13 cellular contexts compared by ENCODE assay signal in genomic region chr22:27752771-27753170, GRCh38. TPM values are rescaled to one million over a fixed set of nuclear protein-coding genes. Genes with fewer than 3 reads are reported as not detected.
DNase-seq lines count a peak whose midpoint lies in the region; ATAC-seq, FAIRE-seq and TF ChIP-seq lines count a peak whose summit lies in the region.
"Had no signal": no experiment of that assay in that cellular context is flagged by ENCODE, and none has a peak within 500 bp of the region (broad histone marks: within the 10 kb centered on the region; RNA-seq: fewer than 3 reads in every experiment).

No MANE protein-coding gene starts in this region.

- H3K27ac ChIP-seq in coronary artery (peak overlapping the region; percentile 77 to 83), keratinocyte (ENCODE audit: control insufficient read depth, insufficient read depth, low read length) (peak overlapping the region; percentile 62), vagina (peak overlapping the region; percentile 71), endodermal cell (ENCODE audit: low read depth, low read length) (no peak overlapping the region)
- H3K27ac ChIP-seq: body of pancreas, VCaP had no signal

- H3K4me2 ChIP-seq in keratinocyte (ENCODE audit: control insufficient read depth, extremely low read depth, insufficient read depth, low read depth, low read length) = peak overlapping the region; percentile 81

- H3K27me3 ChIP-seq in keratinocyte (ENCODE audit: control insufficient read depth, extremely low read depth, insufficient read depth, low read length) (no peaks in the 10 kb centered on the region), vagina (no peaks in the 10 kb centered on the region), endodermal cell (ENCODE audit: control insufficient read depth, insufficient read depth, low read length, poor library complexity, severe bottlenecking) (no peaks in the 10 kb centered on the region)
- H3K27me3 ChIP-seq: body of pancreas had no signal

- H3K36me3 Mint-ChIP-seq in activated T-helper 2 cell treated with anti-CD3 and anti-CD28 coated beads, Interferon-gamma antibody, Interleukin-2, Interleukin-4, amounts not matched to agents 10 μg/mL and 5 μg/mL and 100 μg/mL, durations not matched to agents 14 hours and 24 hours and 36 hours (ENCODE audit: low read depth) = no peaks in the 10 kb centered on the region
- H3K36me3 Mint-ChIP-seq in endodermal cell (ENCODE audit: low read depth) = peaks cover 5% of the 10 kb centered on the region

- peaks cover 0 to 10% of the 10 kb centered on the region in 2 experiments for H3K36me3 ChIP-seq in keratinocyte (ENCODE audit: control insufficient read depth in 2 of 2, extremely low read depth in 1 of 2, insufficient read depth in 2 of 2, low read length in 2 of 2)
- H3K36me3 ChIP-seq in vagina = no peaks in the 10 kb centered on the region
- H3K36me3 ChIP-seq in endodermal cell (ENCODE audit: control insufficient read depth, insufficient read depth, low read length) = no peaks in the 10 kb centered on the region

- H3K4me3 ChIP-seq in coronary artery = no peak overlapping the region
- H3K4me3 ChIP-seq in keratinocyte (ENCODE audit: control insufficient read depth in 2 of 3, extremely low read depth in 1 of 3, insufficient read depth in 2 of 3, low read depth in 1 of 3, low read length in 3 of 3) = peak overlapping the region in 1 of 3 experiments; percentile 34
- no peak overlapping the region for H3K4me3 ChIP-seq in vagina
- no peak overlapping the region for H3K4me3 ChIP-seq in endodermal cell (ENCODE audit: low read length)
- H3K4me3 ChIP-seq: body of pancreas, lung had no signal

- H3K9me3 ChIP-seq in keratinocyte (ENCODE audit: control insufficient read depth, low read depth, low read length) (no peaks in the 10 kb centered on the region), vagina (no peaks in the 10 kb centered on the region), endodermal cell (ENCODE audit: control insufficient read depth, low read length) (no peaks in the 10 kb centered on the region)
- H3K9me3 ChIP-seq: body of pancreas had no signal

- H3K4me1 ChIP-seq in keratinocyte (ENCODE audit: control insufficient read depth, extremely low read depth, insufficient read depth, low read length) = peaks cover 53% of the 10 kb centered on the region
- H3K4me1 ChIP-seq in vagina = peaks cover 55% of the 10 kb centered on the region
- peaks cover 13% of the 10 kb centered on the region for H3K4me1 ChIP-seq in endodermal cell (ENCODE audit: control insufficient read depth, insufficient read depth, low read length)
- H3K4me1 ChIP-seq: body of pancreas had no signal

- peak; percentile 38 for DNase-seq in LHCN-M2 (ENCODE audit: low read depth)
- DNase-seq in coronary artery (ENCODE audit: low spot score) = peak; percentile 89
- peak; percentile 71 for DNase-seq in keratinocyte (ENCODE audit: low read depth, low spot score)
- no peak for DNase-seq in vagina (ENCODE audit: extremely low spot score in 2 of 2)
- no peak for DNase-seq in activated T-helper 2 cell treated with anti-CD3 and anti-CD28 coated beads, Interferon-gamma antibody, Interleukin-2, Interleukin-4, amounts not matched to agents 10 μg/mL and 5 μg/mL and 100 μg/mL, durations not matched to agents 14 hours and 24 hours and 36 hours (ENCODE audit: low spot score)
- no peak for DNase-seq in endodermal cell
- DNase-seq: body of pancreas, DMS79, NCI-H2081, OCI-M1 had no signal

- H3K9ac ChIP-seq in keratinocyte (ENCODE audit: control insufficient read depth, extremely low read depth, insufficient read depth, low read length) (no peak overlapping the region), endodermal cell (ENCODE audit: extremely low read depth, low read length, poor library complexity, severe bottlenecking) (no peak overlapping the region)

- peaks cover 2% of the 10 kb centered on the region for H3K4me1 Mint-ChIP-seq in activated T-helper 2 cell treated with anti-CD3 and anti-CD28 coated beads, Interferon-gamma antibody, Interleukin-2, Interleukin-4, amounts not matched to agents 10 μg/mL and 5 μg/mL and 100 μg/mL, durations not matched to agents 14 hours and 24 hours and 36 hours (ENCODE audit: low read depth)
- peaks cover 27% of the 10 kb centered on the region for H3K4me1 Mint-ChIP-seq in endodermal cell

- no peak overlapping the region for H2AFZ ChIP-seq in keratinocyte (ENCODE audit: control insufficient read depth, low read length)

- no peak for TF ChIP-seq POLR2A in vagina (IDR thresholded peaks at IDR 0.05)

- FAIRE-seq in keratinocyte (lab: Jason Lieb, UNC) = peak; percentile 74

- 89% methylated on average over 4 of the region's 4 CpGs; no CpG with 5 or more reads in 1 of the 2 experiments for WGBS in endodermal cell (ENCODE audit: insufficient coverage in 1 of 2, insufficient read length in 1 of 2), 2 experiments

- no peak overlapping the region for H3K4me3 Mint-ChIP-seq in activated T-helper 2 cell treated with anti-CD3 and anti-CD28 coated beads, Interferon-gamma antibody, Interleukin-2, Interleukin-4, amounts not matched to agents 10 μg/mL and 5 μg/mL and 100 μg/mL, durations not matched to agents 14 hours and 24 hours and 36 hours (ENCODE audit: low read depth)
- H3K4me3 Mint-ChIP-seq in endodermal cell = no peak overlapping the region

- dilution Hi-C loops in keratinocyte (cut with MboI; ENCODE audit: extremely low pct_ligation_motif_present, low sequenced_read_pairs) = no loop called here

- no peak for ATAC-seq in GM19397 (IDR thresholded peaks at IDR 0.05; ENCODE audit: unreplicated experiment)
- ATAC-seq: body of pancreas had no signal

- H3K79me2 ChIP-seq in keratinocyte (ENCODE audit: control insufficient read depth, insufficient read depth, low read length) = no peaks in the 10 kb centered on the region

- no peaks in the 10 kb centered on the region for H4K20me1 ChIP-seq in keratinocyte (ENCODE audit: control insufficient read depth, extremely low read depth, insufficient read depth, low read length)

- no peaks in the 10 kb centered on the region for H3K9me3 Mint-ChIP-seq in activated T-helper 2 cell treated with anti-CD3 and anti-CD28 coated beads, Interferon-gamma antibody, Interleukin-2, Interleukin-4, amounts not matched to agents 10 μg/mL and 5 μg/mL and 100 μg/mL, durations not matched to agents 14 hours and 24 hours and 36 hours
- no peaks in the 10 kb centered on the region for H3K9me3 Mint-ChIP-seq in endodermal cell

- H3K9me1 ChIP-seq in keratinocyte (ENCODE audit: control insufficient read depth, extremely low read depth, insufficient read depth, low read length) = no peaks in the 10 kb centered on the region

- intact Hi-C loops in vagina (cut with DNase I) = loop anchor here (5.0 kb wide), 1 partner anchor 35 kb away; no protein-coding TSS in a partner anchor
- intact Hi-C loops in activated T-helper 2 cell treated with anti-CD3 and anti-CD28 coated beads, Interferon-gamma antibody, Interleukin-2, Interleukin-4, amounts not matched to agents 10 μg/mL and 5 μg/mL and 100 μg/mL, durations not matched to agents 14 hours and 24 hours and 36 hours (cut with micrococcal nuclease) = no loop called here

- TF ChIP-seq CTCF in coronary artery (IDR thresholded peaks at IDR 0.05) (no peak), keratinocyte (optimal IDR thresholded peaks at IDR 0.05 in 1 of 3, IDR thresholded peaks at IDR 0.05 in 1 of 3, conservative IDR thresholded peaks at IDR 0.05 in 1 of 3; ENCODE audit: extremely low read depth in 1 of 3, insufficient read depth in 2 of 3, low read length in 3 of 3) (no peak), vagina (IDR thresholded peaks at IDR 0.05) (no peak), endodermal cell (conservative IDR thresholded peaks at IDR 0.05) (no peak)

- no peak overlapping the region for H3K27ac Mint-ChIP-seq in activated T-helper 2 cell treated with anti-CD3 and anti-CD28 coated beads, Interferon-gamma antibody, Interleukin-2, Interleukin-4, amounts not matched to agents 10 μg/mL and 5 μg/mL and 100 μg/mL, durations not matched to agents 14 hours and 24 hours and 36 hours
- no peak overlapping the region for H3K27ac Mint-ChIP-seq in endodermal cell

- H3K27me3 Mint-ChIP-seq in activated T-helper 2 cell treated with anti-CD3 and anti-CD28 coated beads, Interferon-gamma antibody, Interleukin-2, Interleukin-4, amounts not matched to agents 10 μg/mL and 5 μg/mL and 100 μg/mL, durations not matched to agents 14 hours and 24 hours and 36 hours (ENCODE audit: low read depth) = peaks cover 5% of the 10 kb centered on the region
- peaks cover 3% of the 10 kb centered on the region for H3K27me3 Mint-ChIP-seq in endodermal cell (ENCODE audit: insufficient read depth)

RNA-seq across cellular contexts. Expression of gene MN1, which starts 48.8 kb away (rescaled TPM):
- total RNA-seq in LHCN-M2 (2014; rRNA removed) (0.11 and 0.51 TPM in 2 replicates), vagina (6.1 TPM), endodermal cell (10 to 100 TPM in 1 of 2 donors, 1 to 10 TPM in 1; 4.4 to 17.8 TPM)
- polyA plus RNA-seq in LHCN-M2 (2012) = 0.80 TPM
- 2.2 to 8.5 TPM (median 2.2 TPM) in 3 replicates for polyA plus RNA-seq in keratinocyte
- polyA plus RNA-seq in keratinocyte (2011; ENCODE audit: low read depth) = 2.9 TPM
- polyA plus RNA-seq in keratinocyte (2011; cell fraction: cytosol; rRNA removed) = 5.0 and 7.2 TPM in 2 replicates
- 16.8 and 21.0 TPM in 2 replicates for polyA plus RNA-seq in keratinocyte (2011; cell fraction: nucleus; rRNA removed)
- 5.0 and 8.5 TPM in 2 replicates for polyA plus RNA-seq in keratinocyte (2012; ENCODE audit: low replicate concordance)
- 8.0 to 24.5 TPM (median 11.7 TPM) in 3 replicates for polyA minus RNA-seq in keratinocyte
- polyA minus RNA-seq in keratinocyte (2011; cell fraction: cytosol; rRNA and poly(A)+ RNA removed) = 12.9 TPM
- polyA minus RNA-seq in keratinocyte (2011; cell fraction: nucleus; rRNA and poly(A)+ RNA removed) = 15.2 and 17.8 TPM in 2 replicates
- total RNA-seq in activated T-helper 2 cell treated with anti-CD3 and anti-CD28 coated beads, Interferon-gamma antibody, Interleukin-2, Interleukin-4, amounts not matched to agents 10 μg/mL and 5 μg/mL and 100 μg/mL, durations not matched to agents 14 hours and 24 hours and 36 hours = 0.09 and 0.16 TPM in 2 replicates
- 41.5 TPM for polyA plus RNA-seq in endodermal cell (2013, experiment 1 of 2)
- 44.1 TPM for polyA plus RNA-seq in endodermal cell (2013, experiment 2 of 2)

Comparison
In these comparisons a context has a peak if more than half of its experiments do, and no peak if none do; other contexts are left out.
1. DNase-seq: peak in LHCN-M2 (single experiment), coronary artery (single experiment) and keratinocyte (single experiment); none in vagina (0 of 2), activated T-helper 2 cell treated with anti-CD3 and anti-CD28 coated beads, Interferon-gamma antibody, Interleukin-2, Interleukin-4, amounts not matched to agents 10 μg/mL and 5 μg/mL and 100 μg/mL, durations not matched to agents 14 hours and 24 hours and 36 hours (single experiment) and endodermal cell (single experiment).